33 cellular contexts compared by ENCODE assay signal in the genomic region with DNA sequence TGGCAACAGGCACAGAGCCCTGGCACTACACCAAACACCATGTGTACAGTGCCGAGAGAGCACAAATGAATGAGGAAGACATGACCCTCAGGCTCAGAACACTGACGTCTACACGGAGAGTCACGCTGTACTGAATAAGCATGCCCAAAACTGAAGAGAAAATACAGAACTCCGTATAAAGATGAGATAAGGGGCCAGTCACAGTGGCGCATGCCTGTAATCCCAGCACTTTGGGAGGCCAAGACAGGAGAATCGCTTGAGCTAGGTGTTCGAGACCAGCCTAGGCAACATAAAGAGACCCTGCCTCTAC.
DNase-seq lines count a peak whose midpoint lies in the region; ATAC-seq, FAIRE-seq and TF ChIP-seq lines count a peak whose summit lies in the region.
"Had no signal": no experiment of that assay in that cellular context is flagged by ENCODE, and none has a peak within 500 bp of the region (broad histone marks: within the 10 kb centered on the region; RNA-seq: fewer than 3 reads in every experiment).

No MANE protein-coding gene starts in this region.

- no peaks in the 10 kb centered on the region for H3K79me2 ChIP-seq in HepG2 (ENCODE audit: insufficient read depth, low read length)
- H3K79me2 ChIP-seq: parathyroid adenoma had no signal

- no TSS peak for BruUV-seq in HepG2 (replicated peaks; lab: Mats Ljungman, UMichigan)

- ATAC-seq in HepG2 = no peak
- ATAC-seq: activated T-cell treated with anti-CD3 and anti-CD28 coated beads, Interleukin-2, amount 50 U/mL, for 4 hours; left lung; stimulated activated memory B cell treated with anti-CD40 and anti-IgM and Interleukin-4, amounts not matched to agents 10 μg/mL and 1 μg/mL and 100 μg/mL, for 72 hours; upper lobe of right lung had no signal

- POLR2A ChIA-PET in HepG2 (lab: Yijun Ruan, JAX) = no interaction called here

- no peaks in the 10 kb centered on the region for H3K9me3 ChIP-seq in adrenal gland (replicated peaks in 1 of 3)
- no peaks in the 10 kb centered on the region for H3K9me3 ChIP-seq in prostate gland
- no peaks in the 10 kb centered on the region for H3K9me3 ChIP-seq in HepG2 (ENCODE audit: low read length)
- H3K9me3 ChIP-seq: ascending aorta, esophagus squamous epithelium, left lung, Peyer's patch, suprapubic skin, upper lobe of right lung had no signal

- no peaks in the 10 kb centered on the region for H4K20me1 ChIP-seq in HepG2 (ENCODE audit: insufficient read depth, low read length)

- H3K9ac ChIP-seq in HepG2 (ENCODE audit: insufficient read depth, low read depth, low read length) = no peak overlapping the region
- H3K9ac ChIP-seq: neural progenitor cell, parathyroid adenoma had no signal

- FAIRE-seq in GM19239 (lab: Jason Lieb, UNC) = no peak
- no peak for FAIRE-seq in HepG2 (lab: Jason Lieb, UNC)

- in situ Hi-C loops in HepG2 (cut with HindIII; ENCODE audit: extremely low pct_ligation_motif_present, low pct_unique_long_range_greater_than_20kb) = no loop called here

- CTCF ChIA-PET in HepG2 (lab: Yijun Ruan, JAX; ENCODE audit: low intra/inter-chr PET ratio, low total read pairs) = no interaction called here

- no peak for TF ChIP-seq EP300 in HepG2 (IDR thresholded peaks at IDR 0.05; ENCODE audit: low read depth in 2 of 2, low read length in 2 of 2)
- TF ChIP-seq EP300 in HepG2 (CRISPR knock-in tag; IDR thresholded peaks at IDR 0.05; ENCODE audit: borderline replicate concordance) = no peak

- no peaks in the 10 kb centered on the region for H3K9me3 Mint-ChIP-seq in activated T-cell treated with anti-CD3 and anti-CD28 coated beads, Interleukin-2, amount 50 U/mL, for 24 hours
- H3K9me3 Mint-ChIP-seq: activated T-cell treated with anti-CD3 and anti-CD28 coated beads, Interleukin-2, amount 50 U/mL, for 4 hours; dendritic cell treated with granulocyte-macrophage colony-stimulating factor and Interleukin-4, amounts not matched to agents 40 ng/mL and 50 ng/mL, for 4 days; neural progenitor cell; stimulated activated memory B cell treated with anti-CD40 and anti-IgM and Interleukin-4, amounts not matched to agents 10 μg/mL and 1 μg/mL and 100 μg/mL, for 72 hours had no signal

- H3K4me1 ChIP-seq in adrenal gland (replicated peaks in 1 of 2) = no peaks in the 10 kb centered on the region
- no peaks in the 10 kb centered on the region for H3K4me1 ChIP-seq in prostate gland (replicated peaks)
- no peaks in the 10 kb centered on the region for H3K4me1 ChIP-seq in HepG2 (ENCODE audit: insufficient read depth, low read length)
- H3K4me1 ChIP-seq: ascending aorta, left lung, parathyroid adenoma, Peyer's patch, upper lobe of right lung had no signal

- intact Hi-C loops in adrenal gland (cut with DNase I) = no loop called here
- intact Hi-C loops in prostate gland (cut with DNase I) = no loop called here
- intact Hi-C loops in HepG2 (cut with micrococcal nuclease; ENCODE audit: unreplicated experiment) = no loop called here

- H3K4me2 ChIP-seq in HepG2 (ENCODE audit: low read depth, low read length) = no peak overlapping the region
- H3K4me2 ChIP-seq: neural progenitor cell had no signal

- H3K4me1 Mint-ChIP-seq in activated T-cell treated with anti-CD3 and anti-CD28 coated beads, Interleukin-2, amount 50 U/mL, for 24 hours (ENCODE audit: low read depth) = no peaks in the 10 kb centered on the region
- H3K4me1 Mint-ChIP-seq: activated CD4-positive, alpha-beta T cell treated with anti-CD3 and anti-CD28 coated beads, Interleukin-2, amount 10 ng/mL, durations not matched to agents 7 days and 5 days; activated naive CD8-positive, alpha-beta T cell treated with anti-CD3 and anti-CD28 coated beads, Interleukin-2, amount 10 ng/mL, durations not matched to agents 7 days and 5 days; neural progenitor cell; stimulated activated memory B cell treated with anti-CD40 and anti-IgM and Interleukin-4, amounts not matched to agents 10 μg/mL and 1 μg/mL and 100 μg/mL, for 72 hours had no signal

- H2AFZ ChIP-seq in HepG2 (ENCODE audit: low read length) = no peak overlapping the region
- H2AFZ ChIP-seq: neural progenitor cell, parathyroid adenoma had no signal

- H3K27ac Mint-ChIP-seq in activated T-cell treated with anti-CD3 and anti-CD28 coated beads, Interleukin-2, amount 50 U/mL, for 24 hours = no peak overlapping the region
- H3K27ac Mint-ChIP-seq: activated CD4-positive, alpha-beta T cell treated with anti-CD3 and anti-CD28 coated beads, Interleukin-2, amount 10 ng/mL, durations not matched to agents 7 days and 5 days; activated naive CD8-positive, alpha-beta T cell treated with anti-CD3 and anti-CD28 coated beads, Interleukin-2, amount 10 ng/mL, durations not matched to agents 7 days and 5 days; dendritic cell treated with granulocyte-macrophage colony-stimulating factor and Interleukin-4, amounts not matched to agents 40 ng/mL and 50 ng/mL, for 4 days; neural progenitor cell; stimulated activated memory B cell treated with anti-CD40 and anti-IgM and Interleukin-4, amounts not matched to agents 10 μg/mL and 1 μg/mL and 100 μg/mL, for 72 hours had no signal

- TF ChIP-seq POLR2A in adrenal gland (IDR thresholded peaks at IDR 0.05) = no peak
- no peak for TF ChIP-seq POLR2A in prostate gland (IDR thresholded peaks at IDR 0.05)
- TF ChIP-seq POLR2A in HepG2 (IDR thresholded peaks at IDR 0.05; ENCODE audit: insufficient read depth in 1 of 2, low read depth in 2 of 2, low read length in 2 of 2) = no peak

- H3K27ac ChIP-seq in adrenal gland (peak overlapping the region in 1 of 5 donors; percentile 42), prostate gland (no peak overlapping the region), HepG2 (ENCODE audit: extremely low read length, insufficient read depth, low read length) (no peak overlapping the region)
- H3K27ac ChIP-seq: ascending aorta, esophagus squamous epithelium, left lung, neural progenitor cell, parathyroid adenoma, Peyer's patch, skin epidermis, suprapubic skin, upper lobe of right lung had no signal

- TF ChIP-seq CTCF in adrenal gland (IDR thresholded peaks at IDR 0.05) = no peak
- TF ChIP-seq CTCF in prostate gland (IDR thresholded peaks at IDR 0.05) = no peak
- no peak for TF ChIP-seq CTCF in HepG2 (CRISPR knock-in tag; IDR thresholded peaks at IDR 0.05)

- no peak for TF ChIP-seq RAD21 in HepG2 (CRISPR knock-in tag; IDR thresholded peaks at IDR 0.05)

- H3K27me3 ChIP-seq in adrenal gland (no peaks in the 10 kb centered on the region), prostate gland (replicated peaks; ENCODE audit: insufficient read depth) (no peaks in the 10 kb centered on the region), HepG2 (ENCODE audit: control insufficient read depth in 1 of 2, insufficient read depth in 2 of 2, low read length in 2 of 2) (no peaks in the 10 kb centered on the region)
- H3K27me3 ChIP-seq: ascending aorta, esophagus squamous epithelium, left lung, neural progenitor cell, Peyer's patch, suprapubic skin, upper lobe of right lung had no signal

- no peaks in the 10 kb centered on the region for H3K36me3 Mint-ChIP-seq in activated T-cell treated with anti-CD3 and anti-CD28 coated beads, Interleukin-2, amount 50 U/mL, for 24 hours (ENCODE audit: low read depth)
- H3K36me3 Mint-ChIP-seq: activated naive CD8-positive, alpha-beta T cell treated with anti-CD3 and anti-CD28 coated beads, Interleukin-2, amount 10 ng/mL, durations not matched to agents 7 days and 5 days; neural progenitor cell; stimulated activated memory B cell treated with anti-CD40 and anti-IgM and Interleukin-4, amounts not matched to agents 10 μg/mL and 1 μg/mL and 100 μg/mL, for 72 hours had no signal

- WGBS in adrenal gland, 4 donors = 61 to 83% (median 80%) methylated on average over 8 of the region's 8 CpGs
- WGBS in prostate gland = 50% methylated on average over 8 of the region's 8 CpGs
- 61% methylated on average over 8 of the region's 8 CpGs for WGBS in HepG2 (ENCODE audit: low lambda C conversion rate)

- H3K27me3 Mint-ChIP-seq in activated T-cell treated with anti-CD3 and anti-CD28 coated beads, Interleukin-2, amount 50 U/mL, for 24 hours = no peaks in the 10 kb centered on the region
- H3K27me3 Mint-ChIP-seq: activated CD4-positive, alpha-beta T cell treated with anti-CD3 and anti-CD28 coated beads, Interleukin-2, amount 10 ng/mL, durations not matched to agents 7 days and 5 days; dendritic cell treated with granulocyte-macrophage colony-stimulating factor and Interleukin-4, amounts not matched to agents 40 ng/mL and 50 ng/mL, for 4 days; stimulated activated memory B cell treated with anti-CD40 and anti-IgM and Interleukin-4, amounts not matched to agents 10 μg/mL and 1 μg/mL and 100 μg/mL, for 72 hours had no signal

- no peak overlapping the region for H3K4me3 Mint-ChIP-seq in activated T-cell treated with anti-CD3 and anti-CD28 coated beads, Interleukin-2, amount 50 U/mL, for 24 hours
- H3K4me3 Mint-ChIP-seq: activated CD4-positive, alpha-beta T cell treated with anti-CD3 and anti-CD28 coated beads, Interleukin-2, amount 10 ng/mL, durations not matched to agents 7 days and 5 days; activated naive CD8-positive, alpha-beta T cell treated with anti-CD3 and anti-CD28 coated beads, Interleukin-2, amount 10 ng/mL, durations not matched to agents 7 days and 5 days; activated T-cell treated with anti-CD3 and anti-CD28 coated beads, Interleukin-2, amount 50 U/mL, for 4 hours; dendritic cell treated with granulocyte-macrophage colony-stimulating factor and Interleukin-4, amounts not matched to agents 40 ng/mL and 50 ng/mL, for 4 days; neural progenitor cell; stimulated activated memory B cell treated with anti-CD40 and anti-IgM and Interleukin-4, amounts not matched to agents 10 μg/mL and 1 μg/mL and 100 μg/mL, for 72 hours had no signal

- H3K36me3 ChIP-seq in adrenal gland (replicated peaks in 1 of 2) (no peaks in the 10 kb centered on the region), prostate gland (no peaks in the 10 kb centered on the region), HepG2 (replicated peaks in 1 of 2; ENCODE audit: control insufficient read depth in 1 of 2, insufficient read depth in 2 of 2, low read length in 2 of 2) (no peaks in the 10 kb centered on the region)
- H3K36me3 ChIP-seq: ascending aorta, esophagus squamous epithelium, left lung, neural progenitor cell, Peyer's patch, suprapubic skin, upper lobe of right lung had no signal

- DNase-seq in NCI-H2081 (lab: John Stamatoyannopoulos, UW) (peak; percentile 13 to 65), adrenal gland (peak in 4 of 7 donors; percentile 5 to 91 (median 28)), fibroblast of peridontal ligament (ENCODE audit: extremely low read depth) (peak; percentile 24), prostate gland (ENCODE audit: low spot score) (peak; percentile 11), GM19239 (ENCODE audit: insufficient read length, low spot score) (no peak), HepG2 (ENCODE audit: low spot score) (no peak)
- no peak for DNase-seq in activated T-cell treated with anti-CD3 and anti-CD28 coated beads, Interleukin-2, amount 50 U/mL, for 24 hours
- DNase-seq: activated CD4-positive, alpha-beta T cell treated with anti-CD3 and anti-CD28 coated beads, Interleukin-2, amount 10 ng/mL, durations not matched to agents 7 days and 5 days; activated gamma-delta T cell treated with Interleukin-2 at 50 U/mL for 16 hours; activated naive CD8-positive, alpha-beta T cell treated with anti-CD3 and anti-CD28 coated beads, Interleukin-2, amount 10 ng/mL, durations not matched to agents 7 days and 5 days; activated T-cell treated with anti-CD3 and anti-CD28 coated beads, Interleukin-2, amount 50 U/mL, for 4 hours; Calu3; central memory CD4-positive, alpha-beta T cell; DND-41; esophagus squamous epithelium; glutamatergic neuron; KG1; left lung; mesenchymal stem cell; MM.1S; NCI-H1417 treated with DMSO at 0.1 percent for 48 hours; NCI-H82; SHP77 treated with DMSO at 0.1 percent for 48 hours; T1000; upper lobe of right lung had no signal

- H3K4me3 ChIP-seq in adrenal gland = no peak overlapping the region
- no peak overlapping the region for H3K4me3 ChIP-seq in prostate gland
- no peak overlapping the region for H3K4me3 ChIP-seq in HepG2 (replicated peaks in 1 of 3; ENCODE audit: insufficient read depth in 1 of 3, low read depth in 2 of 3, low read length in 3 of 3)
- H3K4me3 ChIP-seq: ascending aorta, esophagus squamous epithelium, left lung, neural progenitor cell, Peyer's patch, skin epidermis, suprapubic skin, upper lobe of right lung had no signal

Comparison
In these comparisons a context has a peak if more than half of its experiments do, and no peak if none do; other contexts are left out.
1. DNase-seq: peak in NCI-H2081 (2 of 2), adrenal gland (4 of 7), fibroblast of peridontal ligament (single experiment) and prostate gland (single experiment); none in GM19239 (single experiment), HepG2 (single experiment) and activated T-cell treated with anti-CD3 and anti-CD28 coated beads, Interleukin-2, amount 50 U/mL, for 24 hours (single experiment).